ENCODE assay signal across 9 cellular contexts in the genomic region with DNA sequence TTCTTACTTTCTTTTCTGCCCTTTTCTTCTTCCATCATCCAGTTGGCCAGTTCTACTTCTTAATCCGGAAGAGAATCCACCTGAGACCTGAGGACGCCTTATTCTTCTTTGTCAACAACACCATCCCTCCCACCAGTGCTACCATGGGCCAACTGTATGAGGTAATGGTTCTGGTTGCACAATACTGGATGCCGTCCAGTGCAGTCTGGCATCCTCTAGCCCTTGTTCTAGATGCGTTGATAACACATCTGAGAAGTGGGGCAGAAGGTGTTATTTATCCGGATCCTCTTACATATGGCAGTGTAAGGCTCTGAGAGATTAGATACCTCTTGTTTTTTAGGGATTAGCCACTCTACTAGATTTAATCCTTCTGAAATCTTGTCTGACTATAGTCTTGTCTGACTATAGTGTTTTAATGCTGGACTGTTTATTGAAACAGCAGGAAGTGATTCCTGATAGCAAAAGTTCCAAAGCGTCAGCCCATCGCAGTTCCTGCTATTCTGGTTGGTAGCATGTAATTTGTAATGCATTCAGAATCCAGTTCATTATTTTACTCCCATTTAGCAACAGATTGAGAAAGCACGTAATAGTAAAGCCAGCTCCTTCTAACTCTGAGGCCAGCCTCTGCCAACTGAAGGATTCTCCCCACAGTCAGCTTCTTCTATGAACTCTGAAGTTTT. TPM values are rescaled to one million over a fixed set of nuclear protein-coding genes. Genes with fewer than 3 reads are reported as not detected.
DNase-seq lines count a peak whose midpoint lies in the region; ATAC-seq and TF ChIP-seq lines count a peak whose summit lies in the region.
"Had no signal": no experiment of that assay in that cellular context is flagged by ENCODE, and none has a peak within 500 bp of the region (broad histone marks: within the 10 kb centered on the region; RNA-seq: fewer than 3 reads in every experiment).

No MANE protein-coding gene starts in this region.

- intact Hi-C loops in stomach (cut with DNase I; ENCODE audit: low total_unique reads): no loop called here
- intact Hi-C loops in activated CD4-positive, alpha-beta T cell treated with anti-CD3 and anti-CD28 coated beads for 36 hours (cut with DNase I, micrococcal nuclease): no loop called here

- CTCF ChIA-PET in activated CD4-positive, alpha-beta T cell treated with anti-CD3 and anti-CD28 coated beads for 36 hours (lab: Charles Lee): interaction anchor here (1.3 kb wide), 1 partner anchor 478 kb away, joined by 3 read pairs; no protein-coding TSS in a partner anchor

- H3K27ac ChIP-seq in stomach: peak overlapping the region in 3 of 5 donors; percentile 41 to 80 (median 56)

- H3K9me3 ChIP-seq in stomach: no peaks in the 10 kb centered on the region

- peaks cover 51 to 72% (median 69%) of the 10 kb centered on the region in 4 donors for H3K36me3 ChIP-seq in stomach

- H3K27ac Mint-ChIP-seq in chondrocyte (ENCODE audit: unreplicated experiment): peak overlapping the region; percentile 29
- H3K27ac Mint-ChIP-seq in activated CD4-positive, alpha-beta T cell treated with anti-CD3 and anti-CD28 coated beads for 36 hours: no peak overlapping the region
- H3K27ac Mint-ChIP-seq: WTC11 had no signal

- no peak overlapping the region for H3K4me3 ChIP-seq in stomach

- no peak for ATAC-seq in activated CD4-positive, alpha-beta T cell treated with anti-CD3 and anti-CD28 coated beads for 36 hours
- ATAC-seq: WTC11 had no signal

- TF ChIP-seq CTCF in chondrocyte (IDR thresholded peaks at IDR 0.05) (no peak), stomach (IDR thresholded peaks at IDR 0.05) (no peak)

- no peaks in the 10 kb centered on the region for H3K27me3 ChIP-seq in stomach

- peaks cover 43% of the 10 kb centered on the region for H3K36me3 Mint-ChIP-seq in chondrocyte (ENCODE audit: low read depth)
- peaks cover 4% of the 10 kb centered on the region for H3K36me3 Mint-ChIP-seq in activated CD4-positive, alpha-beta T cell treated with anti-CD3 and anti-CD28 coated beads for 36 hours (ENCODE audit: low read depth)

- peaks cover 1% of the 10 kb centered on the region for H3K4me1 Mint-ChIP-seq in chondrocyte (ENCODE audit: low read depth)
- H3K4me1 Mint-ChIP-seq in activated CD4-positive, alpha-beta T cell treated with anti-CD3 and anti-CD28 coated beads for 36 hours: peaks cover 1% of the 10 kb centered on the region

- no peak overlapping the region for H3K4me3 Mint-ChIP-seq in chondrocyte (ENCODE audit: unreplicated experiment)
- H3K4me3 Mint-ChIP-seq in activated CD4-positive, alpha-beta T cell treated with anti-CD3 and anti-CD28 coated beads for 36 hours: no peak overlapping the region
- H3K4me3 Mint-ChIP-seq: WTC11 had no signal

- POLR2A ChIA-PET in activated CD4-positive, alpha-beta T cell treated with anti-CD3 and anti-CD28 coated beads for 36 hours (lab: Charles Lee): no interaction called here

- 49 to 57% (median 51%) methylated on average over 8 of the region's 8 CpGs for WGBS in stomach, 5 donors

- peaks cover 1 to 41% (median 22%) of the 10 kb centered on the region in 4 donors for H3K4me1 ChIP-seq in stomach

- no peak for TF ChIP-seq POLR2A in stomach (IDR thresholded peaks at IDR 0.05)

- DNase-seq in H4 (ENCODE audit: low spot score) (peak; percentile 45), chondrocyte (ENCODE audit: low spot score) (no peak), islet precursor cell (peak; percentile 36), stomach (peak; percentile 79), epidermal melanocyte (ENCODE audit: insufficient read length, low spot score) (no peak), NCI-H345 (lab: John Stamatoyannopoulos, UW) (no peak)
- DNase-seq in activated CD4-positive, alpha-beta T cell treated with anti-CD3 and anti-CD28 coated beads for 4 hours: no peak
- no peak for DNase-seq in activated CD4-positive, alpha-beta T cell treated with anti-CD3 and anti-CD28 coated beads for 36 hours

- no peak for TF ChIP-seq EP300 in stomach (IDR thresholded peaks at IDR 0.05)

- no peaks in the 10 kb centered on the region for H3K9me3 Mint-ChIP-seq in chondrocyte (ENCODE audit: low read depth)
- no peaks in the 10 kb centered on the region for H3K9me3 Mint-ChIP-seq in activated CD4-positive, alpha-beta T cell treated with anti-CD3 and anti-CD28 coated beads for 36 hours (ENCODE audit: low read depth)

- no peaks in the 10 kb centered on the region for H3K27me3 Mint-ChIP-seq in chondrocyte (ENCODE audit: low read depth)
- H3K27me3 Mint-ChIP-seq in activated CD4-positive, alpha-beta T cell treated with anti-CD3 and anti-CD28 coated beads for 36 hours: no peaks in the 10 kb centered on the region

RNA-seq across cellular contexts. Expression of gene GABARAPL1, which starts 7.9 kb away (rescaled TPM):
- 73.5 and 75.5 TPM in 2 replicates for total RNA-seq in H4 (2014; rRNA removed; shearing (Covaris generic))
- total RNA-seq in chondrocyte: 41.6 to 53.0 TPM (median 47.7 TPM) in 3 replicates
- total RNA-seq in stomach: 100 to 1,000 TPM in 2 of 5 donors, 10 to 100 TPM in 3; 28.4 to 116 (median 91.0) TPM
- polyA plus RNA-seq in stomach: 100 to 1,000 TPM in 2 of 3 donors, 10 to 100 TPM in 1; 63.5 to 133 (median 126) TPM
- total RNA-seq in activated CD4-positive, alpha-beta T cell treated with anti-CD3 and anti-CD28 coated beads for 36 hours: 1 to 10 TPM; 2.3 to 2.9 TPM

RNA-seq across cellular contexts. Expression of gene TMEM52B, which starts 41.7 kb away (rescaled TPM):
- 0.10 and 1.5 TPM in 2 replicates for total RNA-seq in H4 (2014; rRNA removed; shearing (Covaris generic))
- total RNA-seq in chondrocyte (not detected in 3 replicates), stomach (under 1 TPM in 2 of 5 donors, not detected in 3; 0.14 to 0.89 TPM)
- 1 to 10 TPM in 1 of 3 donors, under 1 TPM in 1, not detected in 1; 0.31 to 1.4 TPM for polyA plus RNA-seq in stomach
- total RNA-seq in activated CD4-positive, alpha-beta T cell treated with anti-CD3 and anti-CD28 coated beads for 36 hours: not detected
- total RNA-seq: WTC11 had no signal

RNA-seq across cellular contexts. Expression of gene OLR1, which starts 48.6 kb away (rescaled TPM):
- total RNA-seq in H4 (2014; rRNA removed; shearing (Covaris generic)): 7.3 and 8.7 TPM in 2 replicates
- total RNA-seq in chondrocyte (0.28 TPM in 1 of 3 replicates, not detected in the others), stomach (1 to 10 TPM in 2 of 5 donors, under 1 TPM in 1, not detected in 2; 0.55 to 4.5 (median 3.8) TPM)
- 1 to 10 TPM in 2 of 3 donors, under 1 TPM in 1; 0.48 to 7.4 (median 5.7) TPM for polyA plus RNA-seq in stomach
- total RNA-seq in activated CD4-positive, alpha-beta T cell treated with anti-CD3 and anti-CD28 coated beads for 36 hours: not detected
- total RNA-seq: WTC11 had no signal

Comparison
In these comparisons a context has a peak if more than half of its experiments do, and no peak if none do; other contexts are left out.
1. DNase-seq: peak in H4 (single experiment), islet precursor cell (single experiment) and stomach (single experiment); none in chondrocyte (single experiment), epidermal melanocyte (single experiment), activated CD4-positive, alpha-beta T cell treated with anti-CD3 and anti-CD28 coated beads for 4 hours (0 of 2), NCI-H345 (single experiment) and activated CD4-positive, alpha-beta T cell treated with anti-CD3 and anti-CD28 coated beads for 36 hours (single experiment).
2. RNA of gene GABARAPL1, which starts 7.9 kb away (total RNA-seq): 28.4 to 116 TPM in stomach, 73.5 to 75.5 TPM in H4 and 41.6 to 53.0 TPM in chondrocyte; 2.3 to 2.9 TPM in activated CD4-positive, alpha-beta T cell treated with anti-CD3 and anti-CD28 coated beads for 36 hours; every median in the first group is over 4 times any median in the second.